In genomic region chr14:105067140-105067968, GRCh38 we compare ENCODE assay signal across 10 cellular contexts. TPM values are rescaled to one million over a fixed set of nuclear protein-coding genes. Genes with fewer than 3 reads are reported as not detected.
DNase-seq lines count a peak whose midpoint lies in the region; ATAC-seq, FAIRE-seq and TF ChIP-seq lines count a peak whose summit lies in the region.
"Had no signal": no experiment of that assay in that cellular context is flagged by ENCODE, and none has a peak within 500 bp of the region (broad histone marks: within the 10 kb centered on the region; RNA-seq: fewer than 3 reads in every experiment).

No MANE protein-coding gene starts in this region.

- intact Hi-C loops in CD4-positive, alpha-beta memory T cell (cut with micrococcal nuclease): no loop called here

- H3K9me3 Mint-ChIP-seq in CD4-positive, alpha-beta memory T cell: no peaks in the 10 kb centered on the region
- no peaks in the 10 kb centered on the region for H3K9me3 Mint-ChIP-seq in neural crest cell

- H3K4me3 ChIP-seq in CD4-positive, alpha-beta memory T cell (ENCODE audit: low read length in 2 of 2): peak overlapping the region in 1 of 2 donors; percentile 35
- H3K4me3 ChIP-seq: ascending aorta had no signal

- no peaks in the 10 kb centered on the region for H3K27me3 Mint-ChIP-seq in CD4-positive, alpha-beta memory T cell
- H3K27me3 Mint-ChIP-seq in neural crest cell (ENCODE audit: low read depth): peaks cover 2% of the 10 kb centered on the region

- H3K9me3 ChIP-seq in CD4-positive, alpha-beta memory T cell (ENCODE audit: control insufficient read depth in 1 of 2, low read length in 2 of 2): no peaks in the 10 kb centered on the region
- H3K9me3 ChIP-seq: ascending aorta had no signal

- H3K36me3 Mint-ChIP-seq in CD4-positive, alpha-beta memory T cell: peaks cover 0 to 7% of the 10 kb centered on the region in 2 donors
- no peaks in the 10 kb centered on the region for H3K36me3 Mint-ChIP-seq in neural crest cell (ENCODE audit: low read depth)

- H3K4me3 Mint-ChIP-seq in CD4-positive, alpha-beta memory T cell: peak overlapping the region; percentile 57 to 80 (median 71)
- H3K4me3 Mint-ChIP-seq in neural crest cell: no peak overlapping the region

- no peaks in the 10 kb centered on the region for H3K36me3 ChIP-seq in CD4-positive, alpha-beta memory T cell (ENCODE audit: insufficient read depth, low read length)
- H3K36me3 ChIP-seq: ascending aorta had no signal

- H3K27ac ChIP-seq in CD4-positive, alpha-beta memory T cell (ENCODE audit: low read depth, low read length): peak overlapping the region; percentile 93
- H3K27ac ChIP-seq: ascending aorta had no signal

- peak in 3 of 5 donors; percentile 37 to 68 (median 41) for DNase-seq in CD4-positive, alpha-beta memory T cell
- DNase-seq in NOMO-1 treated with DMSO at 0.1 percent for 48 hours (lab: John Stamatoyannopoulos, UW; ENCODE audit: unreplicated experiment) (peak; percentile 47), neural crest cell (ENCODE audit: low read depth, low spot score) (no peak), urothelium cell line (ENCODE audit: low spot score) (no peak)
- DNase-seq in activated effector memory CD4-positive, alpha-beta T cell treated with anti-CD3 and anti-CD28 coated beads, Interleukin-2, amount 50 U/mL, for 16 hours: peak; percentile 88
- DNase-seq: GF-D8 had no signal

- POLR2A ChIA-PET in CD4-positive, alpha-beta memory T cell (lab: Charles Lee; ENCODE audit: partially characterized antibody): interaction anchor here (0.8 to 12.5 kb wide), 14 partner anchors 8 to 418 kb away, joined by 3 to 230 read pairs (median 6); partner anchors contain the start of genes BRF1, CDCA4, CLBA1 and PACS2

- H3K27me3 ChIP-seq in CD4-positive, alpha-beta memory T cell (ENCODE audit: insufficient read depth, low read length): no peaks in the 10 kb centered on the region
- H3K27me3 ChIP-seq: ascending aorta had no signal

- TF ChIP-seq CTCF in neural crest cell (conservative IDR thresholded peaks at IDR 0.05): no peak

- CTCF ChIA-PET in CD4-positive, alpha-beta memory T cell (lab: Charles Lee; ENCODE audit: partially characterized antibody): interaction anchor here (0.8 to 12.3 kb wide), 4 partner anchors 8 to 92 kb away, joined by 3 to 163 read pairs (median 6); no protein-coding TSS in a partner anchor

- peaks cover 33 to 86% (median 57%) of the 10 kb centered on the region in 4 donors for H3K4me1 Mint-ChIP-seq in CD4-positive, alpha-beta memory T cell
- H3K4me1 Mint-ChIP-seq in neural crest cell: no peaks in the 10 kb centered on the region

- ATAC-seq in HG03039 (IDR thresholded peaks at IDR 0.05; ENCODE audit: unreplicated experiment): no peak
- ATAC-seq in GM18907 (IDR thresholded peaks at IDR 0.05; ENCODE audit: unreplicated experiment): no peak
- no peak for ATAC-seq in GM21723 (IDR thresholded peaks at IDR 0.05; ENCODE audit: unreplicated experiment)

- H3K4me1 ChIP-seq in CD4-positive, alpha-beta memory T cell (ENCODE audit: insufficient read depth, low read length): peaks cover 77% of the 10 kb centered on the region
- H3K4me1 ChIP-seq: ascending aorta had no signal

- FAIRE-seq in urothelium cell line (lab: Jason Lieb, UNC): no peak

- H3K27ac Mint-ChIP-seq in CD4-positive, alpha-beta memory T cell: peak overlapping the region; percentile 92 to 100 (median 99)
- H3K27ac Mint-ChIP-seq in neural crest cell (ENCODE audit: unreplicated experiment): peak overlapping the region; percentile 12

RNA-seq across cellular contexts. Expression of gene GPR132, which starts 2.1 kb away (rescaled TPM):
- total RNA-seq in CD4-positive, alpha-beta memory T cell: 10 to 100 TPM; 47.3 to 49.2 TPM
- 10 to 100 TPM in 1 of 2 donors, 1 to 10 TPM in 1; 4.9 to 40.0 TPM for polyA plus RNA-seq in CD4-positive, alpha-beta memory T cell
- total RNA-seq in neural crest cell: not detected in 2 replicates
- total RNA-seq: ascending aorta had no signal

RNA-seq across cellular contexts. Expression of gene CDCA4, which starts 46.5 kb away (rescaled TPM):
- total RNA-seq in CD4-positive, alpha-beta memory T cell: 10 to 100 TPM; 17.1 to 19.0 TPM
- 10 to 100 TPM; 18.7 to 20.9 TPM for polyA plus RNA-seq in CD4-positive, alpha-beta memory T cell
- total RNA-seq in neural crest cell: 55.0 and 58.2 TPM in 2 replicates

Comparison
In these comparisons a context has a peak if more than half of its experiments do, and no peak if none do; other contexts are left out.
1. DNase-seq: peak in CD4-positive, alpha-beta memory T cell (3 of 5), NOMO-1 treated with DMSO at 0.1 percent for 48 hours (single experiment) and activated effector memory CD4-positive, alpha-beta T cell treated with anti-CD3 and anti-CD28 coated beads, Interleukin-2, amount 50 U/mL, for 16 hours (single experiment); none in neural crest cell (single experiment) and urothelium cell line (single experiment).
2. RNA of gene GPR132, which starts 2.1 kb away (total RNA-seq): 47.3 to 49.2 TPM in CD4-positive, alpha-beta memory T cell; not detected in neural crest cell; every median in the first group is over 10 times any median in the second.